In genomic region chr20:10641893-10642292, GRCh38 we compare ENCODE assay signal across 16 cellular contexts. TPM values are rescaled to one million over a fixed set of nuclear protein-coding genes. Genes with fewer than 3 reads are reported as not detected.
"Had no signal": no experiment of that assay in that cellular context is flagged by ENCODE, and none has a peak within 500 bp of the region (broad histone marks: within the 10 kb centered on the region; RNA-seq: fewer than 3 reads in every experiment).

No MANE protein-coding gene starts in this region.

- DNase-seq: activated B cell treated with CpG ODN at 0.5 μM for 24 hours; activated CD4-positive, alpha-beta T cell treated with anti-CD3 and anti-CD28 coated beads for 36 hours; activated CD4-positive, alpha-beta T cell treated with anti-CD3 and anti-CD28 coated beads, Interleukin-2, amount 50 U/mL, for 48 hours; activated CD8-positive, alpha-beta memory T cell treated with anti-CD3 and anti-CD28 coated beads, Interleukin-2, amount 50 U/mL, for 48 hours; activated naive CD4-positive, alpha-beta T cell treated with Interleukin-2 at 50 U/mL for 16 hours; activated naive CD8-positive, alpha-beta T cell treated with anti-CD3 and anti-CD28 coated beads for 36 hours; activated T-cell treated with anti-CD3 and anti-CD28 coated beads, Interleukin-2, amount 50 U/mL, for 48 hours; dermis blood vessel endothelial cell; effector CD8-positive, alpha-beta T cell; glutamatergic neuron; hypothalamus; mucosa of descending colon; stimulated activated CD4-positive, alpha-beta T cell treated with anti-CD3 and anti-CD28 coated beads, Interleukin-4, amount 100 ng/mL, for 24 hours; stimulated activated naive CD4-positive, alpha-beta T cell treated with Interleukin-2 at 50 U/mL for 16 hours; T-helper 17 cell had no signal

- H3K27me3 ChIP-seq: tibial nerve had no signal

- H3K4me3 ChIP-seq: mucosa of descending colon, tibial nerve had no signal

- ATAC-seq: activated CD4-positive, alpha-beta T cell treated with anti-CD3 and anti-CD28 coated beads for 36 hours; mucosa of descending colon; T-helper 17 cell had no signal

- H3K9me3 ChIP-seq: mucosa of descending colon, tibial nerve had no signal

RNA-seq across cellular contexts. Expression of gene JAG1, which starts 31.9 kb away (rescaled TPM):
- total RNA-seq: activated B cell treated with CpG ODN at 0.5 μM for 24 hours had no signal
